28 cellular contexts compared by ENCODE assay signal in genomic region chr16:49437344-49437743, GRCh38.
"Had no signal": no experiment of that assay in that cellular context is flagged by ENCODE, and none has a peak within 500 bp of the region (broad histone marks: within the 10 kb centered on the region; RNA-seq: fewer than 3 reads in every experiment).

No MANE protein-coding gene starts in this region.

- H3K27me3 ChIP-seq: ascending aorta, right atrium auricular region, tibial nerve had no signal

- H3K27me3 Mint-ChIP-seq: activated B cell treated with CpG ODN at 0.5 μM for 24 hours; activated CD8-positive, alpha-beta T cell treated with anti-CD3 and anti-CD28 coated beads for 36 hours; activated naive CD8-positive, alpha-beta T cell had no signal

- H3K9me3 ChIP-seq: ascending aorta, gastroesophageal sphincter, right atrium auricular region, tibial nerve had no signal

- H3K4me3 Mint-ChIP-seq: activated B cell treated with CpG ODN at 0.5 μM for 24 hours; activated CD8-positive, alpha-beta T cell treated with anti-CD3 and anti-CD28 coated beads for 36 hours; activated naive CD8-positive, alpha-beta T cell; brain; immature natural killer cell; memory B cell; naive thymus-derived CD4-positive, alpha-beta T cell; neural progenitor cell; T-helper 17 cell had no signal

- H3K9me3 Mint-ChIP-seq: activated B cell treated with CpG ODN at 0.5 μM for 24 hours; activated CD8-positive, alpha-beta T cell treated with anti-CD3 and anti-CD28 coated beads for 36 hours; activated T-helper 2 cell treated with anti-CD3 and anti-CD28 coated beads, Interferon-gamma antibody, Interleukin-2, Interleukin-4, amounts not matched to agents 10 μg/mL and 5 μg/mL and 100 μg/mL, durations not matched to agents 14 hours and 24 hours and 36 hours; brain; immature natural killer cell; naive thymus-derived CD4-positive, alpha-beta T cell; neural progenitor cell had no signal

- ATAC-seq: activated CD8-positive, alpha-beta T cell treated with anti-CD3 and anti-CD28 coated beads for 36 hours; gastroesophageal sphincter; left colon; naive thymus-derived CD4-positive, alpha-beta T cell; T-helper 17 cell had no signal

- H3K4me1 ChIP-seq: parathyroid adenoma had no signal

- DNase-seq: activated B cell treated with CpG ODN at 0.5 μM for 24 hours; activated CD4-positive, alpha-beta T cell treated with anti-CD3 and anti-CD28 coated beads, Interleukin-2, amount 50 U/mL, for 1 hour; activated CD8-positive, alpha-beta T cell treated with anti-CD3 and anti-CD28 coated beads for 36 hours; activated T-cell treated with anti-CD3 and anti-CD28 coated beads, Interleukin-2, amount 50 U/mL, for 48 hours; dorsolateral prefrontal cortex; effector memory CD4-positive, alpha-beta T cell; head of caudate nucleus; hippocampal formation; immature natural killer cell; kidney; left colon; midbrain; naive thymus-derived CD4-positive, alpha-beta T cell; occipital lobe; stimulated activated CD4-positive, alpha-beta T cell treated with anti-CD3 and anti-CD28 coated beads, Interleukin-2, amount 100 ng/mL, for 48 hours; stimulated activated naive CD4-positive, alpha-beta T cell treated with Interleukin-2 at 50 U/mL for 16 hours; T-helper 17 cell had no signal

- H3K36me3 ChIP-seq: ascending aorta, gastroesophageal sphincter, neural progenitor cell, right atrium auricular region, tibial nerve had no signal

- H3K36me3 Mint-ChIP-seq: activated naive CD8-positive, alpha-beta T cell; brain; immature natural killer cell; memory B cell; naive thymus-derived CD4-positive, alpha-beta T cell; neural progenitor cell had no signal

- H3K27ac ChIP-seq: ascending aorta, coronary artery, dorsolateral prefrontal cortex, gastroesophageal sphincter, neural progenitor cell, parathyroid adenoma, right atrium auricular region, tibial nerve had no signal

- H3K4me3 ChIP-seq: ascending aorta, coronary artery, dorsolateral prefrontal cortex, gastroesophageal sphincter, neural progenitor cell, right atrium auricular region, tibial nerve had no signal

- H3K27ac Mint-ChIP-seq: activated B cell treated with CpG ODN at 0.5 μM for 24 hours; activated CD8-positive, alpha-beta T cell treated with anti-CD3 and anti-CD28 coated beads for 36 hours; activated naive CD8-positive, alpha-beta T cell; activated T-helper 2 cell treated with anti-CD3 and anti-CD28 coated beads, Interferon-gamma antibody, Interleukin-2, Interleukin-4, amounts not matched to agents 10 μg/mL and 5 μg/mL and 100 μg/mL, durations not matched to agents 14 hours and 24 hours and 36 hours; memory B cell; naive thymus-derived CD4-positive, alpha-beta T cell; neural progenitor cell; T-helper 17 cell had no signal
